32 cellular contexts compared by ENCODE assay signal in the genomic region with DNA sequence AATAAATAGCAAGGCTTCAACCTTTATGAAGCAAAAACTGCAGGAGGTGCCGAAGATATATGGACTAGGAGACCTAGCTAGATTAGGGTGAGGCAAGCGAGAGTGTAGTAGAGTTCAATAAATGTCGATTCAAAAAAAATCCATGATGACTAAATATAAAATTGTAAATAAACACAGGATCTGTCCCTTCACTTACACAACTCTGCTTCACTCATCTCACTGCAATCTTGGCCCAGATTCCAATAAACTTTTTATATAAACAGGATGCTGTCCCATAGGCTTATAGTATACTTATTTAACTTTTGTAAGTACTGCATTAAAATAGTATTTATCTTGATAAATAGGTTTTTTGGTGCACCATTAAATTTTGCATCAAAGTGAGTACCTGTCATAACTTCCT.
"Had no signal": no experiment of that assay in that cellular context is flagged by ENCODE, and none has a peak within 500 bp of the region (broad histone marks: within the 10 kb centered on the region; RNA-seq: fewer than 3 reads in every experiment).

No MANE protein-coding gene starts in this region.

- H3K4me1 Mint-ChIP-seq: activated CD4-positive, alpha-beta T cell treated with anti-CD3 and anti-CD28 coated beads for 36 hours; activated CD4-positive, alpha-beta T cell treated with anti-CD3 and anti-CD28 coated beads, Interleukin-2, amount 10 ng/mL, durations not matched to agents 24 days and 14 days; activated CD8-positive, alpha-beta memory T cell treated with anti-CD3 and anti-CD28 coated beads, Interleukin-2, amount 10 ng/mL, durations not matched to agents 7 days and 5 days; activated naive CD4-positive, alpha-beta T cell treated with anti-CD3 and anti-CD28 coated beads, Interleukin-2, amount 50 U/mL, for 24 hours; activated naive CD8-positive, alpha-beta T cell treated with anti-CD3 and anti-CD28 coated beads for 36 hours; activated naive CD8-positive, alpha-beta T cell treated with anti-CD3 and anti-CD28 coated beads, Interleukin-2, amount 50 U/mL, for 24 hours; brain had no signal

- H3K9me3 ChIP-seq: ascending aorta, breast epithelium had no signal

- H3K27ac Mint-ChIP-seq: activated CD4-positive, alpha-beta memory T cell treated with anti-CD3 and anti-CD28 coated beads for 36 hours; activated CD4-positive, alpha-beta T cell treated with anti-CD3 and anti-CD28 coated beads for 36 hours; activated CD4-positive, alpha-beta T cell treated with anti-CD3 and anti-CD28 coated beads, Interleukin-2, amount 10 ng/mL, durations not matched to agents 24 days and 14 days; activated CD8-positive, alpha-beta memory T cell treated with anti-CD3 and anti-CD28 coated beads, Interleukin-2, amount 10 ng/mL, durations not matched to agents 7 days and 5 days; activated CD8-positive, alpha-beta T cell treated with anti-CD3 and anti-CD28 coated beads, Interleukin-2, amount 10 ng/mL, durations not matched to agents 7 days and 5 days; activated naive CD4-positive, alpha-beta T cell treated with anti-CD3 and anti-CD28 coated beads for 36 hours; activated naive CD4-positive, alpha-beta T cell treated with anti-CD3 and anti-CD28 coated beads, Interleukin-2, amount 50 U/mL, for 24 hours; activated naive CD8-positive, alpha-beta T cell treated with anti-CD3 and anti-CD28 coated beads for 36 hours; activated naive CD8-positive, alpha-beta T cell treated with anti-CD3 and anti-CD28 coated beads, Interleukin-2, amount 50 U/mL, for 24 hours; activated T-helper 1 cell treated with anti-CD3 and anti-CD28 coated beads, Interleukin-12 subunit alpha, Interleukin-12 subunit beta, Interleukin-2, Interleukin-4 antibody, amounts not matched to agents 30 ng/mL and 10 ng/mL and 1 ng/mL, durations not matched to agents 14 hours and 24 hours and 36 hours; activated T-helper 2 cell treated with anti-CD3 and anti-CD28 coated beads, Interferon-gamma antibody, Interleukin-2, Interleukin-4, amounts not matched to agents 10 μg/mL and 5 μg/mL and 100 μg/mL, durations not matched to agents 14 hours and 24 hours and 36 hours; brain; dendritic cell treated with granulocyte-macrophage colony-stimulating factor and Interleukin-4, amounts not matched to agents 40 ng/mL and 50 ng/mL, for 4 days; endodermal cell had no signal

- ATAC-seq: activated CD4-positive, alpha-beta T cell treated with anti-CD3 and anti-CD28 coated beads for 36 hours; activated CD8-positive, alpha-beta memory T cell treated with anti-CD3 and anti-CD28 coated beads, Interleukin-2, amount 10 ng/mL, durations not matched to agents 7 days and 5 days; activated CD8-positive, alpha-beta T cell treated with anti-CD3 and anti-CD28 coated beads, Interleukin-2, amount 10 ng/mL, durations not matched to agents 7 days and 5 days; activated naive CD8-positive, alpha-beta T cell treated with anti-CD3 and anti-CD28 coated beads, Interleukin-2, amount 50 U/mL, for 24 hours; esophagus mucosa; heart left ventricle had no signal

- H3K36me3 ChIP-seq: ascending aorta, breast epithelium, cardiac muscle cell, heart left ventricle had no signal

- H3K27me3 ChIP-seq: ascending aorta, breast epithelium, cardiac muscle cell, dorsolateral prefrontal cortex, heart left ventricle had no signal

- H3K4me3 Mint-ChIP-seq: activated CD4-positive, alpha-beta memory T cell treated with anti-CD3 and anti-CD28 coated beads for 36 hours; activated CD4-positive, alpha-beta T cell treated with anti-CD3 and anti-CD28 coated beads for 36 hours; activated CD4-positive, alpha-beta T cell treated with anti-CD3 and anti-CD28 coated beads, Interleukin-2, amount 10 ng/mL, durations not matched to agents 24 days and 14 days; activated CD8-positive, alpha-beta memory T cell treated with anti-CD3 and anti-CD28 coated beads, Interleukin-2, amount 10 ng/mL, durations not matched to agents 7 days and 5 days; activated CD8-positive, alpha-beta T cell treated with anti-CD3 and anti-CD28 coated beads, Interleukin-2, amount 10 ng/mL, durations not matched to agents 7 days and 5 days; activated naive CD4-positive, alpha-beta T cell treated with anti-CD3 and anti-CD28 coated beads for 36 hours; activated naive CD4-positive, alpha-beta T cell treated with anti-CD3 and anti-CD28 coated beads, Interleukin-2, amount 50 U/mL, for 24 hours; activated naive CD8-positive, alpha-beta T cell treated with anti-CD3 and anti-CD28 coated beads for 36 hours; activated naive CD8-positive, alpha-beta T cell treated with anti-CD3 and anti-CD28 coated beads, Interleukin-2, amount 50 U/mL, for 24 hours; activated T-helper 1 cell treated with anti-CD3 and anti-CD28 coated beads, Interleukin-12 subunit alpha, Interleukin-12 subunit beta, Interleukin-2, Interleukin-4 antibody, amounts not matched to agents 30 ng/mL and 10 ng/mL and 1 ng/mL, durations not matched to agents 14 hours and 24 hours and 36 hours; brain; dendritic cell treated with granulocyte-macrophage colony-stimulating factor and Interleukin-4, amounts not matched to agents 40 ng/mL and 50 ng/mL, for 4 days; endodermal cell had no signal

- H3K36me3 Mint-ChIP-seq: activated CD4-positive, alpha-beta memory T cell treated with anti-CD3 and anti-CD28 coated beads for 36 hours; activated CD8-positive, alpha-beta memory T cell treated with anti-CD3 and anti-CD28 coated beads, Interleukin-2, amount 10 ng/mL, durations not matched to agents 7 days and 5 days; activated naive CD4-positive, alpha-beta T cell treated with anti-CD3 and anti-CD28 coated beads, Interleukin-2, amount 50 U/mL, for 24 hours; activated naive CD8-positive, alpha-beta T cell treated with anti-CD3 and anti-CD28 coated beads for 36 hours had no signal

- DNase-seq: activated CD4-positive, alpha-beta memory T cell treated with anti-CD3 and anti-CD28 coated beads for 36 hours; activated CD4-positive, alpha-beta T cell treated with anti-CD3 and anti-CD28 coated beads for 36 hours; activated CD4-positive, alpha-beta T cell treated with anti-CD3 and anti-CD28 coated beads, Interleukin-2, amount 10 ng/mL, durations not matched to agents 24 days and 14 days; activated CD4-positive, CD25-positive, alpha-beta regulatory T cell; activated CD4-positive, CD25-positive, alpha-beta regulatory T cell treated with anti-CD3 and anti-CD28 coated beads, Interleukin-2, amount 50 U/mL, for 72 hours; activated CD8-positive, alpha-beta memory T cell treated with anti-CD3 and anti-CD28 coated beads, Interleukin-2, amount 10 ng/mL, durations not matched to agents 7 days and 5 days; activated CD8-positive, alpha-beta memory T cell treated with anti-CD3 and anti-CD28 coated beads, Interleukin-2, amount 50 U/mL, for 4 hours; activated CD8-positive, alpha-beta T cell treated with anti-CD3 and anti-CD28 coated beads, Interleukin-2, amount 10 ng/mL, durations not matched to agents 7 days and 5 days; activated effector memory CD4-positive, alpha-beta T cell treated with anti-CD3 and anti-CD28 coated beads, Interleukin-2, amount 50 U/mL, for 16 hours; activated naive CD4-positive, alpha-beta T cell treated with anti-CD3 and anti-CD28 coated beads for 36 hours; activated naive CD8-positive, alpha-beta T cell treated with anti-CD3 and anti-CD28 coated beads for 36 hours; activated naive CD8-positive, alpha-beta T cell treated with anti-CD3 and anti-CD28 coated beads, Interleukin-2, amount 50 U/mL, for 24 hours; activated T-cell treated with anti-CD3 and anti-CD28 coated beads, Interleukin-2, amount 50 U/mL, for 1 hour; activated T-cell treated with anti-CD3 and anti-CD28 coated beads, Interleukin-2, amount 50 U/mL, for 48 hours; central memory CD4-positive, alpha-beta T cell; cerebellar nuclear complex; dorsolateral prefrontal cortex; effector memory CD4-positive, alpha-beta T cell; endodermal cell; glutamatergic neuron; heart left ventricle; T-helper 2 cell had no signal

- H3K27me3 Mint-ChIP-seq: activated CD4-positive, alpha-beta memory T cell treated with anti-CD3 and anti-CD28 coated beads for 36 hours; activated CD4-positive, alpha-beta T cell treated with anti-CD3 and anti-CD28 coated beads for 36 hours; activated CD4-positive, alpha-beta T cell treated with anti-CD3 and anti-CD28 coated beads, Interleukin-2, amount 10 ng/mL, durations not matched to agents 24 days and 14 days; activated CD8-positive, alpha-beta memory T cell treated with anti-CD3 and anti-CD28 coated beads, Interleukin-2, amount 10 ng/mL, durations not matched to agents 7 days and 5 days; activated naive CD4-positive, alpha-beta T cell treated with anti-CD3 and anti-CD28 coated beads, Interleukin-2, amount 50 U/mL, for 24 hours; activated naive CD8-positive, alpha-beta T cell treated with anti-CD3 and anti-CD28 coated beads for 36 hours; activated naive CD8-positive, alpha-beta T cell treated with anti-CD3 and anti-CD28 coated beads, Interleukin-2, amount 50 U/mL, for 24 hours; dendritic cell treated with granulocyte-macrophage colony-stimulating factor and Interleukin-4, amounts not matched to agents 40 ng/mL and 50 ng/mL, for 4 days had no signal

- H3K9me3 Mint-ChIP-seq: activated CD4-positive, alpha-beta T cell treated with anti-CD3 and anti-CD28 coated beads, Interleukin-2, amount 10 ng/mL, durations not matched to agents 24 days and 14 days; activated naive CD4-positive, alpha-beta T cell treated with anti-CD3 and anti-CD28 coated beads, Interleukin-2, amount 50 U/mL, for 24 hours; activated naive CD8-positive, alpha-beta T cell treated with anti-CD3 and anti-CD28 coated beads for 36 hours; activated T-helper 1 cell treated with anti-CD3 and anti-CD28 coated beads, Interleukin-12 subunit alpha, Interleukin-12 subunit beta, Interleukin-2, Interleukin-4 antibody, amounts not matched to agents 30 ng/mL and 10 ng/mL and 1 ng/mL, durations not matched to agents 14 hours and 24 hours and 36 hours; endodermal cell had no signal

- H3K4me1 ChIP-seq: ascending aorta, breast epithelium, heart left ventricle had no signal

- H3K27ac ChIP-seq: ascending aorta, breast epithelium, cardiac muscle cell, coronary artery, dorsolateral prefrontal cortex, heart left ventricle had no signal

- H3K4me3 ChIP-seq: ascending aorta, breast epithelium, cardiac muscle cell, coronary artery, dorsolateral prefrontal cortex, heart left ventricle had no signal
